ENCODE assay signal across 1 cellular context in the genomic region with DNA sequence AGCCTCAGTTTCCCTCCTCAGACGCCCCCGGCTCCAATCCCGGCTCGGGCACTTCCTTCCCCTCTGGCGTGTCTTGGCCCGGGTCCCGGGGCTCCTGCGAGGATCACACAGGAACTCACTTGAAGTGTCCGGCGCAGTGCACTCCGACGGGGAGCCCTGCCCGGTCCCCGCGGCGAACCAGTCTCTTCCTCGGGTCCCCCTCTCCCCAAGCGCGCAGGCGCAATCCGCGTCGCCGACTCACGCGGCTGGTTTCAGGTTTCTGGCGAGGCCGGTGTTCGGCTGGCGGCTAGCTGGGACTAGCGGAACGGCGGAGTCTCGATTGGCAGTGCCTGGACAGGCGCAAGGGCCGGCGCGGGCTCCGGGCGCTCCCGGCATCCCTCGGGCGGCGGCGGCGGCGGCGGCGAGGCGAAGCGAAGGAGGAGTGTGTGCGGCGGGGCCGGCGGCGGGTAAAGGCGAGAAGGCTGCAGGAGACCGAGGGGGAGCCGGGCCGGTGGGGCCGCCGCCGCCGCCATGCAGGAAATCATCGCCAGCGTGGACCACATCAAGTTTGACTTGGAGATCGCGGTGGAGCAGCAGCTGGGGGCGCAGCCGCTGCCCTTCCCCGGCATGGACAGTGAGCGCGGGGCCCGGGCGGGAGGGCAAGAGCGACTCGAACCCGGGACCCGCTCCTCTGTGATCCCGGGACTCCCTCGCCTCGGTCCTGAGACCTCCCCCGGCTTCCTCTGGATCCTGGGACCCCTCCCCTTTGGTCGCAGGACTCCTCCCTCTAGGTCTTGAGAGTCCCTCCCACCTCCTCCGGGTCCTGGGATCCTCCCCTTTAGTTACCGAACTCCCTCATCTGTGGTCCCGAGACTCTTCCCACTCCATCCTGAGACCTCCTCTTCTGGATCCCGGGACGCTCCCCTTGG.
A peak's percentile ranks its signal among the peaks of the same experiment; 100 is the strongest.
TF ChIP-seq lines count a peak whose summit lies in the region.

A gene (plus strand): TSS at position 371 of the 908 bp plus-strand sequence. CDS start 140 bp downstream, at position 511.
A gene with protein sequence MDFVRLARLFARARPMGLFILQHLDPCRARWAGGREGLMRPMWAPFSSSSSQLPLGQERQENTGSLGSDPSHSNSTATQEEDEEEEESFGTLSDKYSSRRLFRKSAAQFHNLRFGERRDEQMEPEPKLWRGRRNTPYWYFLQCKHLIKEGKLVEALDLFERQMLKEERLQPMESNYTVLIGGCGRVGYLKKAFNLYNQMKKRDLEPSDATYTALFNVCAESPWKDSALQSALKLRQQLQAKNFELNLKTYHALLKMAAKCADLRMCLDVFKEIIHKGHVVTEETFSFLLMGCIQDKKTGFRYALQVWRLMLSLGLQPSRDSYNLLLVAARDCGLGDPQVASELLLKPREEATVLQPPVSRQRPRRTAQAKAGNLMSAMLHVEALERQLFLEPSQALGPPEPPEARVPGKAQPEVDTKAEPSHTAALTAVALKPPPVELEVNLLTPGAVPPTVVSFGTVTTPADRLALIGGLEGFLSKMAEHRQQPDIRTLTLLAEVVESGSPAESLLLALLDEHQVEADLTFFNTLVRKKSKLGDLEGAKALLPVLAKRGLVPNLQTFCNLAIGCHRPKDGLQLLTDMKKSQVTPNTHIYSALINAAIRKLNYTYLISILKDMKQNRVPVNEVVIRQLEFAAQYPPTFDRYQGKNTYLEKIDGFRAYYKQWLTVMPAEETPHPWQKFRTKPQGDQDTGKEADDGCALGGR (minus strand): TSS at position 226 of the 908 bp plus-strand sequence. CDS start 3,556 bp downstream, outside the sequence.

TF ChIP-seq in HepG2, 621 proteins besides CTCF, POLR2A, EP300 and RAD21 (continued from another document and continues in another):
- TF ChIP-seq, protein P1, sequence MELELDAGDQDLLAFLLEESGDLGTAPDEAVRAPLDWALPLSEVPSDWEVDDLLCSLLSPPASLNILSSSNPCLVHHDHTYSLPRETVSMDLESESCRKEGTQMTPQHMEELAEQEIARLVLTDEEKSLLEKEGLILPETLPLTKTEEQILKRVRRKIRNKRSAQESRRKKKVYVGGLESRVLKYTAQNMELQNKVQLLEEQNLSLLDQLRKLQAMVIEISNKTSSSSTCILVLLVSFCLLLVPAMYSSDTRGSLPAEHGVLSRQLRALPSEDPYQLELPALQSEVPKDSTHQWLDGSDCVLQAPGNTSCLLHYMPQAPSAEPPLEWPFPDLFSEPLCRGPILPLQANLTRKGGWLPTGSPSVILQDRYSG (CRISPR knock-in tag; IDR thresholded peaks at IDR 0.05): no peak
- TF ChIP-seq MTF1 (CRISPR knock-in tag; IDR thresholded peaks at IDR 0.05) (no peak), ZNF33B (CRISPR knock-in tag; IDR thresholded peaks at IDR 0.05) (no peak), ZNF350 (CRISPR knock-in tag; IDR thresholded peaks at IDR 0.05; ENCODE audit: borderline replicate concordance, low read depth) (peak; percentile 52), ZNF670 (CRISPR knock-in tag; IDR thresholded peaks at IDR 0.05; ENCODE audit: borderline replicate concordance) (no peak; the same call in 1 of the 2 replicates), ZNF326 (CRISPR knock-in tag; IDR thresholded peaks at IDR 0.05; ENCODE audit: borderline replicate concordance) (no peak), TEAD3 (CRISPR knock-in tag; optimal IDR thresholded peaks at IDR 0.05; ENCODE audit: borderline replicate concordance) (no peak), STAT5B (CRISPR knock-in tag; IDR thresholded peaks at IDR 0.05) (peak; percentile 66; the same call in 1 of the 2 replicates), KLF11 (CRISPR knock-in tag; IDR thresholded peaks at IDR 0.05) (no peak), ZKSCAN1 (IDR thresholded peaks at IDR 0.05; ENCODE audit: low read length) (no peak), ZNF841 (CRISPR knock-in tag; IDR thresholded peaks at IDR 0.05; ENCODE audit: borderline replicate concordance) (no peak), RBM22 (optimal IDR thresholded peaks at IDR 0.05; ENCODE audit: low read length) (no peak), CHD4 (IDR thresholded peaks at IDR 0.05; ENCODE audit: borderline replicate concordance, low read length) (no peak), ZNF12 (CRISPR knock-in tag; IDR thresholded peaks at IDR 0.05) (no peak), MZF1 (CRISPR knock-in tag; IDR thresholded peaks at IDR 0.05; ENCODE audit: borderline replicate concordance) (no peak), HOXA9 (CRISPR knock-in tag; IDR thresholded peaks at IDR 0.05; ENCODE audit: borderline replicate concordance) (0 out of 2 replicates have a peak, but pooled peaks have one; percentile 68), MAFK (conservative IDR thresholded peaks at IDR 0.05 in 1 of 2, IDR thresholded peaks at IDR 0.05 in 1 of 2; ENCODE audit: low read length in 2 of 2) (peak in 1 of 2 experiments; percentile 20; a peak in 1 of 4 replicates), ZFX (CRISPR knock-in tag; IDR thresholded peaks at IDR 0.05; ENCODE audit: low read depth) (peak; percentile 80), ZNF33A (CRISPR knock-in tag; IDR thresholded peaks at IDR 0.05; ENCODE audit: borderline replicate concordance) (no peak), HMGA1 (CRISPR knock-in tag; conservative IDR thresholded peaks at IDR 0.05) (no peak), PAF1 (CRISPR knock-in tag; IDR thresholded peaks at IDR 0.05) (no peak), RFX5 (IDR thresholded peaks at IDR 0.05; ENCODE audit: low read depth, low read length) (no peak), TBX3 (IDR thresholded peaks at IDR 0.05; ENCODE audit: borderline replicate concordance) (no peak)
- TF ChIP-seq, protein P2, sequence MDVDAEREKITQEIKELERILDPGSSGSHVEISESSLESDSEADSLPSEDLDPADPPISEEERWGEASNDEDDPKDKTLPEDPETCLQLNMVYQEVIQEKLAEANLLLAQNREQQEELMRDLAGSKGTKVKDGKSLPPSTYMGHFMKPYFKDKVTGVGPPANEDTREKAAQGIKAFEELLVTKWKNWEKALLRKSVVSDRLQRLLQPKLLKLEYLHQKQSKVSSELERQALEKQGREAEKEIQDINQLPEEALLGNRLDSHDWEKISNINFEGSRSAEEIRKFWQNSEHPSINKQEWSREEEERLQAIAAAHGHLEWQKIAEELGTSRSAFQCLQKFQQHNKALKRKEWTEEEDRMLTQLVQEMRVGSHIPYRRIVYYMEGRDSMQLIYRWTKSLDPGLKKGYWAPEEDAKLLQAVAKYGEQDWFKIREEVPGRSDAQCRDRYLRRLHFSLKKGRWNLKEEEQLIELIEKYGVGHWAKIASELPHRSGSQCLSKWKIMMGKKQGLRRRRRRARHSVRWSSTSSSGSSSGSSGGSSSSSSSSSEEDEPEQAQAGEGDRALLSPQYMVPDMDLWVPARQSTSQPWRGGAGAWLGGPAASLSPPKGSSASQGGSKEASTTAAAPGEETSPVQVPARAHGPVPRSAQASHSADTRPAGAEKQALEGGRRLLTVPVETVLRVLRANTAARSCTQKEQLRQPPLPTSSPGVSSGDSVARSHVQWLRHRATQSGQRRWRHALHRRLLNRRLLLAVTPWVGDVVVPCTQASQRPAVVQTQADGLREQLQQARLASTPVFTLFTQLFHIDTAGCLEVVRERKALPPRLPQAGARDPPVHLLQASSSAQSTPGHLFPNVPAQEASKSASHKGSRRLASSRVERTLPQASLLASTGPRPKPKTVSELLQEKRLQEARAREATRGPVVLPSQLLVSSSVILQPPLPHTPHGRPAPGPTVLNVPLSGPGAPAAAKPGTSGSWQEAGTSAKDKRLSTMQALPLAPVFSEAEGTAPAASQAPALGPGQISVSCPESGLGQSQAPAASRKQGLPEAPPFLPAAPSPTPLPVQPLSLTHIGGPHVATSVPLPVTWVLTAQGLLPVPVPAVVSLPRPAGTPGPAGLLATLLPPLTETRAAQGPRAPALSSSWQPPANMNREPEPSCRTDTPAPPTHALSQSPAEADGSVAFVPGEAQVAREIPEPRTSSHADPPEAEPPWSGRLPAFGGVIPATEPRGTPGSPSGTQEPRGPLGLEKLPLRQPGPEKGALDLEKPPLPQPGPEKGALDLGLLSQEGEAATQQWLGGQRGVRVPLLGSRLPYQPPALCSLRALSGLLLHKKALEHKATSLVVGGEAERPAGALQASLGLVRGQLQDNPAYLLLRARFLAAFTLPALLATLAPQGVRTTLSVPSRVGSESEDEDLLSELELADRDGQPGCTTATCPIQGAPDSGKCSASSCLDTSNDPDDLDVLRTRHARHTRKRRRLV (CRISPR knock-in tag; IDR thresholded peaks at IDR 0.05): peak; percentile 53; the same call in 1 of the 2 replicates
- TF ChIP-seq, protein P3, sequence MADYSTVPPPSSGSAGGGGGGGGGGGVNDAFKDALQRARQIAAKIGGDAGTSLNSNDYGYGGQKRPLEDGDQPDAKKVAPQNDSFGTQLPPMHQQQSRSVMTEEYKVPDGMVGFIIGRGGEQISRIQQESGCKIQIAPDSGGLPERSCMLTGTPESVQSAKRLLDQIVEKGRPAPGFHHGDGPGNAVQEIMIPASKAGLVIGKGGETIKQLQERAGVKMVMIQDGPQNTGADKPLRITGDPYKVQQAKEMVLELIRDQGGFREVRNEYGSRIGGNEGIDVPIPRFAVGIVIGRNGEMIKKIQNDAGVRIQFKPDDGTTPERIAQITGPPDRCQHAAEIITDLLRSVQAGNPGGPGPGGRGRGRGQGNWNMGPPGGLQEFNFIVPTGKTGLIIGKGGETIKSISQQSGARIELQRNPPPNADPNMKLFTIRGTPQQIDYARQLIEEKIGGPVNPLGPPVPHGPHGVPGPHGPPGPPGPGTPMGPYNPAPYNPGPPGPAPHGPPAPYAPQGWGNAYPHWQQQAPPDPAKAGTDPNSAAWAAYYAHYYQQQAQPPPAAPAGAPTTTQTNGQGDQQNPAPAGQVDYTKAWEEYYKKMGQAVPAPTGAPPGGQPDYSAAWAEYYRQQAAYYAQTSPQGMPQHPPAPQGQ (CRISPR knock-in tag; IDR thresholded peaks at IDR 0.05; ENCODE audit: borderline replicate concordance): no peak; the same call in 1 of the 2 replicates
- TF ChIP-seq, protein P4, sequence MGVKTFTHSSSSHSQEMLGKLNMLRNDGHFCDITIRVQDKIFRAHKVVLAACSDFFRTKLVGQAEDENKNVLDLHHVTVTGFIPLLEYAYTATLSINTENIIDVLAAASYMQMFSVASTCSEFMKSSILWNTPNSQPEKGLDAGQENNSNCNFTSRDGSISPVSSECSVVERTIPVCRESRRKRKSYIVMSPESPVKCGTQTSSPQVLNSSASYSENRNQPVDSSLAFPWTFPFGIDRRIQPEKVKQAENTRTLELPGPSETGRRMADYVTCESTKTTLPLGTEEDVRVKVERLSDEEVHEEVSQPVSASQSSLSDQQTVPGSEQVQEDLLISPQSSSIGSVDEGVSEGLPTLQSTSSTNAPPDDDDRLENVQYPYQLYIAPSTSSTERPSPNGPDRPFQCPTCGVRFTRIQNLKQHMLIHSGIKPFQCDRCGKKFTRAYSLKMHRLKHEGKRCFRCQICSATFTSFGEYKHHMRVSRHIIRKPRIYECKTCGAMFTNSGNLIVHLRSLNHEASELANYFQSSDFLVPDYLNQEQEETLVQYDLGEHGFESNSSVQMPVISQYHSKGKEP (CRISPR knock-in tag; IDR thresholded peaks at IDR 0.05): 0 out of 2 replicates have a peak, but pooled peaks have one; percentile 48
- TF ChIP-seq, protein P5, sequence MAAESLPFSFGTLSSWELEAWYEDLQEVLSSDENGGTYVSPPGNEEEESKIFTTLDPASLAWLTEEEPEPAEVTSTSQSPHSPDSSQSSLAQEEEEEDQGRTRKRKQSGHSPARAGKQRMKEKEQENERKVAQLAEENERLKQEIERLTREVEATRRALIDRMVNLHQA (CRISPR knock-in tag; IDR thresholded peaks at IDR 0.05): no peak
- TF ChIP-seq, protein P6, sequence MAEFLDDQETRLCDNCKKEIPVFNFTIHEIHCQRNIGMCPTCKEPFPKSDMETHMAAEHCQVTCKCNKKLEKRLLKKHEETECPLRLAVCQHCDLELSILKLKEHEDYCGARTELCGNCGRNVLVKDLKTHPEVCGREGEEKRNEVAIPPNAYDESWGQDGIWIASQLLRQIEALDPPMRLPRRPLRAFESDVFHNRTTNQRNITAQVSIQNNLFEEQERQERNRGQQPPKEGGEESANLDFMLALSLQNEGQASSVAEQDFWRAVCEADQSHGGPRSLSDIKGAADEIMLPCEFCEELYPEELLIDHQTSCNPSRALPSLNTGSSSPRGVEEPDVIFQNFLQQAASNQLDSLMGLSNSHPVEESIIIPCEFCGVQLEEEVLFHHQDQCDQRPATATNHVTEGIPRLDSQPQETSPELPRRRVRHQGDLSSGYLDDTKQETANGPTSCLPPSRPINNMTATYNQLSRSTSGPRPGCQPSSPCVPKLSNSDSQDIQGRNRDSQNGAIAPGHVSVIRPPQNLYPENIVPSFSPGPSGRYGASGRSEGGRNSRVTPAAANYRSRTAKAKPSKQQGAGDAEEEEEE (CRISPR knock-in tag; IDR thresholded peaks at IDR 0.05; ENCODE audit: borderline replicate concordance): no peak
- TF ChIP-seq, protein P7, sequence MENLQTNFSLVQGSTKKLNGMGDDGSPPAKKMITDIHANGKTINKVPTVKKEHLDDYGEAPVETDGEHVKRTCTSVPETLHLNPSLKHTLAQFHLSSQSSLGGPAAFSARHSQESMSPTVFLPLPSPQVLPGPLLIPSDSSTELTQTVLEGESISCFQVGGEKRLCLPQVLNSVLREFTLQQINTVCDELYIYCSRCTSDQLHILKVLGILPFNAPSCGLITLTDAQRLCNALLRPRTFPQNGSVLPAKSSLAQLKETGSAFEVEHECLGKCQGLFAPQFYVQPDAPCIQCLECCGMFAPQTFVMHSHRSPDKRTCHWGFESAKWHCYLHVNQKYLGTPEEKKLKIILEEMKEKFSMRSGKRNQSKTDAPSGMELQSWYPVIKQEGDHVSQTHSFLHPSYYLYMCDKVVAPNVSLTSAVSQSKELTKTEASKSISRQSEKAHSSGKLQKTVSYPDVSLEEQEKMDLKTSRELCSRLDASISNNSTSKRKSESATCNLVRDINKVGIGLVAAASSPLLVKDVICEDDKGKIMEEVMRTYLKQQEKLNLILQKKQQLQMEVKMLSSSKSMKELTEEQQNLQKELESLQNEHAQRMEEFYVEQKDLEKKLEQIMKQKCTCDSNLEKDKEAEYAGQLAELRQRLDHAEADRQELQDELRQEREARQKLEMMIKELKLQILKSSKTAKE (CRISPR knock-in tag; IDR thresholded peaks at IDR 0.05; ENCODE audit: borderline replicate concordance): peak; percentile 62; the same call in 1 of the 2 replicates
- TF ChIP-seq, protein P8, sequence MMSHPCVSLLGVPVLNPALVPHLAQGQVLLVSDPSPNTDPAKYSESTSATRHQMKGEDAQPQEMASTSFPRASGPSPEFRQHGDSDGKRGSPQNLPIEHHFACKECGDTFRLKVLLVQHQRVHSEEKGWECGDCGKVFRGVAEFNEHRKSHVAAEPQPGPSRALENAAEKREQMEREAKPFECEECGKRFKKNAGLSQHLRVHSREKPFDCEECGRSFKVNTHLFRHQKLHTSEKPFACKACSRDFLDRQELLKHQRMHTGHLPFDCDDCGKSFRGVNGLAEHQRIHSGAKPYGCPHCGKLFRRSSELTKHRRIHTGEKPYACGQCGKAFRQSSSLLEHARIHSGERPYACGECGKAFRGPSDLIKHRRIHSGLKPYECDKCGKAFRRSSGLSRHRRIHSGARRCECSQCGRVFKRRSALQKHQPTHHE (CRISPR knock-in tag; IDR thresholded peaks at IDR 0.05; ENCODE audit: borderline replicate concordance): no peak
- TF ChIP-seq, protein P9, sequence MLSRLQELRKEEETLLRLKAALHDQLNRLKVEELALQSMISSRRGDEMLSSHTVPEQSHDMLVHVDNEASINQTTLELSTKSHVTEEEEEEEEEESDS (CRISPR knock-in tag; IDR thresholded peaks at IDR 0.05; ENCODE audit: borderline replicate concordance): no peak
- TF ChIP-seq, protein P10, sequence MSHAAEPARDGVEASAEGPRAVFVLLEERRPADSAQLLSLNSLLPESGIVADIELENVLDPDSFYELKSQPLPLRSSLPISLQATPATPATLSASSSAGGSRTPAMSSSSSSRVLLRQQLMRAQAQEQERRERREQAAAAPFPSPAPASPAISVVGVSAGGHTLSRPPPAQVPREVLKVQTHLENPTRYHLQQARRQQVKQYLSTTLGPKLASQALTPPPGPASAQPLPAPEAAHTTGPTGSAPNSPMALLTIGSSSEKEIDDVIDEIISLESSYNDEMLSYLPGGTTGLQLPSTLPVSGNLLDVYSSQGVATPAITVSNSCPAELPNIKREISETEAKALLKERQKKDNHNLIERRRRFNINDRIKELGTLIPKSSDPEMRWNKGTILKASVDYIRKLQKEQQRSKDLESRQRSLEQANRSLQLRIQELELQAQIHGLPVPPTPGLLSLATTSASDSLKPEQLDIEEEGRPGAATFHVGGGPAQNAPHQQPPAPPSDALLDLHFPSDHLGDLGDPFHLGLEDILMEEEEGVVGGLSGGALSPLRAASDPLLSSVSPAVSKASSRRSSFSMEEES (CRISPR knock-in tag; IDR thresholded peaks at IDR 0.05): peak; percentile 83
